ENCODE assay signal across 14 cellular contexts in genomic region chr1:113792471-113792870, GRCh38. TPM values are rescaled to one million over a fixed set of nuclear protein-coding genes. Genes with fewer than 3 reads are reported as not detected.
DNase-seq lines count a peak whose midpoint lies in the region; ATAC-seq and TF ChIP-seq lines count a peak whose summit lies in the region.
"Had no signal": no experiment of that assay in that cellular context is flagged by ENCODE, and none has a peak within 500 bp of the region (broad histone marks: within the 10 kb centered on the region; RNA-seq: fewer than 3 reads in every experiment).

No MANE protein-coding gene starts in this region.

- WGBS in GM23248 (ENCODE audit: low coverage in 1 of 2, low lambda C conversion rate in 2 of 2, missing lambda C conversion rate in 2 of 2), 2 experiments = 80 to 85% methylated on average over 5 of the region's 5 CpGs

- peak overlapping the region; percentile 16 for H3K4me2 ChIP-seq in GM23248 (ENCODE audit: unreplicated experiment)

- in situ Hi-C loops in GM23248 (cut with MboI) = no loop called here

- H3K27ac Mint-ChIP-seq in WTC11 (peak overlapping the region; percentile 86; the same call in 1 of the 2 replicates), memory B cell (peak overlapping the region; percentile 0)

- H3K4me3 ChIP-seq in GM08714 (ENCODE audit: low read length) (peak overlapping the region; percentile 92; the same call in 1 of the 2 replicates), GM23248 (no peak overlapping the region)
- H3K4me3 ChIP-seq: lower lobe of right lung, SK-N-MC, testis had no signal

- H3K27me3 ChIP-seq in GM23248 (replicated peaks; ENCODE audit: insufficient read depth) = no peaks in the 10 kb centered on the region
- H3K27me3 ChIP-seq: testis had no signal

- POLR2A ChIA-PET in WTC11 (lab: Charles Lee) = interaction anchor here (0.6 kb wide), 2 partner anchors 20 to 707 kb away, joined by 3 to 12 read pairs; partner anchors contain the start of gene RSBN1

- no peaks in the 10 kb centered on the region for H3K9me3 ChIP-seq in GM23248 (ENCODE audit: low read depth)
- H3K9me3 ChIP-seq: lower lobe of right lung, testis had no signal

- H3K9me3 Mint-ChIP-seq in WTC11 (no peaks in the 10 kb centered on the region), memory B cell (no peaks in the 10 kb centered on the region)

- peaks cover 24% of the 10 kb centered on the region; the same call in 1 of the 2 replicates for H3K36me3 ChIP-seq in GM23248 (ENCODE audit: low read depth)

- H3K4me1 ChIP-seq in GM23248 (ENCODE audit: insufficient read depth) = peaks cover 21% of the 10 kb centered on the region
- H3K4me1 ChIP-seq: testis had no signal

- CTCF ChIA-PET in WTC11 (lab: Charles Lee) = interaction anchor here (1.1 kb wide), 1 partner anchor 13 kb away, joined by 3 read pairs; no protein-coding TSS in a partner anchor

- DNase-seq in GM23248 = no peak
- DNase-seq in WTC11 (ENCODE audit: low spot score) = no peak
- no peak for DNase-seq in memory B cell (ENCODE audit: low spot score in 2 of 2)
- DNase-seq in islet precursor cell = no peak
- DNase-seq in A172 (ENCODE audit: low spot score) = no peak
- DNase-seq: activated gamma-delta T cell, caudate nucleus, GF-D8, lower lobe of right lung, occipital lobe, testis had no signal

- H3K27me3 Mint-ChIP-seq in WTC11 (ENCODE audit: low read depth) (no peaks in the 10 kb centered on the region), memory B cell (no peaks in the 10 kb centered on the region)

- H3K9me2 ChIP-seq in GM23248 (ENCODE audit: insufficient read depth) = no peaks in the 10 kb centered on the region

- H3K79me2 ChIP-seq in GM23248 (ENCODE audit: insufficient read depth) = peaks cover 91% of the 10 kb centered on the region

- H3K4me1 Mint-ChIP-seq in WTC11 (peaks cover 20% of the 10 kb centered on the region), memory B cell (peaks cover 20% of the 10 kb centered on the region)

- ATAC-seq in WTC11 (no peak), memory B cell (ENCODE audit: low read depth) (no peak), GM21717 (IDR thresholded peaks at IDR 0.05; ENCODE audit: unreplicated experiment) (no peak)
- ATAC-seq: lower lobe of right lung had no signal

- H3K4me3 Mint-ChIP-seq in WTC11 (no peak overlapping the region), memory B cell (no peak overlapping the region)

- H2AFZ ChIP-seq in GM23248 = no peak overlapping the region

- peaks cover 35% of the 10 kb centered on the region for H3F3A ChIP-seq in GM23248 (ENCODE audit: insufficient read depth)

- H4K20me1 ChIP-seq in GM23248 (ENCODE audit: insufficient read depth) = no peaks in the 10 kb centered on the region; the same call in 1 of the 2 replicates

- no peak overlapping the region for H3K9ac ChIP-seq in GM23248

- TF ChIP-seq CTCF in WTC11 (IDR thresholded peaks at IDR 0.05) = no peak

- peak overlapping the region; percentile 25 for H3K27ac ChIP-seq in GM23248
- H3K27ac ChIP-seq: lower lobe of right lung, SK-N-MC, testis had no signal

- H3K36me3 Mint-ChIP-seq in WTC11 = peaks cover 27% of the 10 kb centered on the region
- peaks cover 29% of the 10 kb centered on the region for H3K36me3 Mint-ChIP-seq in memory B cell

TF ChIP-seq in WTC11, 78 proteins besides CTCF, POLR2A, EP300 and RAD21:
- no peak for TF ChIP-seq NFE2L1 (CRISPR knock-in tag; IDR thresholded peaks at IDR 0.05)
- TF ChIP-seq TEAD4 (CRISPR knock-in tag; IDR thresholded peaks at IDR 0.05) = no peak
- TF ChIP-seq, protein P1, sequence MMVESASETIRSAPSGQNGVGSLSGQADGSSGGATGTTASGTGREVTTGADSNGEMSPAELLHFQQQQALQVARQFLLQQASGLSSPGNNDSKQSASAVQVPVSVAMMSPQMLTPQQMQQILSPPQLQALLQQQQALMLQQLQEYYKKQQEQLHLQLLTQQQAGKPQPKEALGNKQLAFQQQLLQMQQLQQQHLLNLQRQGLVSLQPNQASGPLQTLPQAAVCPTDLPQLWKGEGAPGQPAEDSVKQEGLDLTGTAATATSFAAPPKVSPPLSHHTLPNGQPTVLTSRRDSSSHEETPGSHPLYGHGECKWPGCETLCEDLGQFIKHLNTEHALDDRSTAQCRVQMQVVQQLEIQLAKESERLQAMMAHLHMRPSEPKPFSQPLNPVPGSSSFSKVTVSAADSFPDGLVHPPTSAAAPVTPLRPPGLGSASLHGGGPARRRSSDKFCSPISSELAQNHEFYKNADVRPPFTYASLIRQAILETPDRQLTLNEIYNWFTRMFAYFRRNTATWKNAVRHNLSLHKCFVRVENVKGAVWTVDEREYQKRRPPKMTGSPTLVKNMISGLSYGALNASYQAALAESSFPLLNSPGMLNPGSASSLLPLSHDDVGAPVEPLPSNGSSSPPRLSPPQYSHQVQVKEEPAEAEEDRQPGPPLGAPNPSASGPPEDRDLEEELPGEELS (CRISPR knock-in tag; IDR thresholded peaks at IDR 0.05) = no peak
- no peak for TF ChIP-seq NR3C1 (CRISPR knock-in tag; conservative IDR thresholded peaks at IDR 0.05; ENCODE audit: low read depth)
- no peak for TF ChIP-seq ZNF263 (CRISPR knock-in tag; IDR thresholded peaks at IDR 0.05; ENCODE audit: low read depth)
- TF ChIP-seq, protein P2, sequence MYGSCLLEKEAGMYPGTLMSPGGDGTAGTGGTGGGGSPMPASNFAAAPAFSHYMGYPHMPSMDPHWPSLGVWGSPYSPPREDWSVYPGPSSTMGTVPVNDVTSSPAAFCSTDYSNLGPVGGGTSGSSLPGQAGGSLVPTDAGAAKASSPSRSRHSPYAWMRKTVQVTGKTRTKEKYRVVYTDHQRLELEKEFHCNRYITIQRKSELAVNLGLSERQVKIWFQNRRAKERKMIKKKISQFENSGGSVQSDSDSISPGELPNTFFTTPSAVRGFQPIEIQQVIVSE (CRISPR knock-in tag; IDR thresholded peaks at IDR 0.05; ENCODE audit: borderline replicate concordance) = no peak
- TF ChIP-seq HMGXB4 (CRISPR knock-in tag; IDR thresholded peaks at IDR 0.05) = no peak
- TF ChIP-seq ZNF512 (CRISPR knock-in tag; IDR thresholded peaks at IDR 0.05; ENCODE audit: borderline replicate concordance) = no peak

RNA-seq across cellular contexts. Expression of gene RSBN1, which starts 19.8 kb away (rescaled TPM):
- 7.5 and 10.0 TPM in 2 replicates for total RNA-seq in GM23248 (2014; rRNA removed; shearing (Covaris generic))
- polyA plus RNA-seq in GM23248 (2016; fragmentation: Nextera tagmentation; extraction: Ambion mirVana) = 8.3 and 8.7 TPM in 2 replicates
- 15.5 to 19.3 TPM (median 19.1 TPM) in 3 replicates for total RNA-seq in WTC11 (2021)
- 7.9 and 9.7 TPM in 2 replicates for total RNA-seq in A172 (2014; rRNA removed; shearing (Covaris generic))

RNA-seq across cellular contexts. Expression of gene PHTF1, which starts 33.2 kb away (rescaled TPM):
- total RNA-seq in GM23248 (2014; rRNA removed; shearing (Covaris generic)) = 17.3 and 18.2 TPM in 2 replicates
- polyA plus RNA-seq in GM23248 (2016; fragmentation: Nextera tagmentation; extraction: Ambion mirVana) = 15.9 TPM in 2 replicates
- total RNA-seq in WTC11 (2021) = 23.9 to 28.7 TPM (median 25.2 TPM) in 3 replicates
- 33.6 and 48.0 TPM in 2 replicates for total RNA-seq in A172 (2014; rRNA removed; shearing (Covaris generic))
